In the genomic region with DNA sequence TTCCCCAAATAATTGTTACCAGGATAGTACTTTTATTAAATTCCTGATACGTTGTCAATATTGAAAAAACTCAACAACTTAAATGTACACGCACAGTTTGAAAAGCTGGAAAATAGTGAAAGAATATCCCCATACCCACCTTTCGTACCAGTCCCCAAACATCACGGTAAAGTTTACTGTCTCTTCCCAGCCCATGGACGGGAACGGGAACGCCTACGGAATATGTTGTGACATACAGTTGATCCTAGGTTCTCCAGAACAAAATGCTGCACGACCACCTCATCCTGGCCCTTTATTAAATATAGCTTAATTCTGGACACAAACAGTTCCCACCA, we compare ENCODE assay signal across 1 cellular context.
TF ChIP-seq lines count a peak whose summit lies in the region.

No MANE protein-coding gene starts in this region.

TF ChIP-seq in endothelial cell of umbilical vein, 7 proteins besides CTCF, POLR2A, EP300 and RAD21 (continued from another document):
- TF ChIP-seq, protein P1, sequence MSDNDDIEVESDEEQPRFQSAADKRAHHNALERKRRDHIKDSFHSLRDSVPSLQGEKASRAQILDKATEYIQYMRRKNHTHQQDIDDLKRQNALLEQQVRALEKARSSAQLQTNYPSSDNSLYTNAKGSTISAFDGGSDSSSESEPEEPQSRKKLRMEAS (IDR thresholded peaks at IDR 0.05; ENCODE audit: insufficient read depth, insufficient read length): no peak
- TF ChIP-seq MYC (IDR thresholded peaks at IDR 0.05; ENCODE audit: low read depth, low read length) (no peak), GATA2 (IDR thresholded peaks at IDR 0.05; ENCODE audit: insufficient read depth, insufficient read length, low read depth, low read length) (no peak)
